ENCODE assay signal across 14 cellular contexts in the genomic region with DNA sequence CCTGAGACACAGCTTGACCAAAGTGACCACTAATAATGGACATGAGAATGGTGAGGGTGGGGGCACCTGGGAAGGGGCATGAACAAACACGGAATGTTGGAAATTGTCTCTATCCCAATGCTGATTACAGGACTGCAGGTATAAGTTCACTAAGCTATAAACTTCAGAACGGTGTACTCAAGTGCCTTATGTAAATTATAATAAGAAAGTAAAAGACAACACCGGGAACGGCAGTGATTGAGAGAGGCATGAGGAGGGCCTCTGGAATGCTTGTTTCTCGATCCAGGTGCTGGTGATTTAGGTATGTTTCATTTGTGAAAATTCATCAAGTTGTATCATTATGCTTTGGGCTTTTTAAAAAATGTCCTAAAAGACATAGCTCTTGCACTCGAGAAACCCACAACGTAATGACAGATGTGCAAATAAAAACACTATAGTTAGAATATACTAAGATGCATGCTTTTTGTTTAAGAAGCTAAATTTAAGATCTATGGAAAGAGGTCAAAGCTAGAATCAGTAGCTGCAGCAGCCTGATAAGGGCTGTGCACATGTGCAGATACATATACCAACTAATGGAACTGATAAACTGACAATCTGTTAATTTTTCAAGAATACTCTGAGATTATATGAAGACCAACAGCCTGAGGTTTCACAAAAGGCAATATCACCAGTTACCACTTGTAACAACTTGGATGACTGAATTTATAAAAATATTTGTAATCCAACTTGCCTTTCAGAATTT. TPM values are rescaled to one million over a fixed set of nuclear protein-coding genes. Genes with fewer than 3 reads are reported as not detected.
A peak's percentile ranks its signal among the peaks of the same experiment; 100 is the strongest.
DNase-seq lines count a peak whose midpoint lies in the region; ATAC-seq, FAIRE-seq and TF ChIP-seq lines count a peak whose summit lies in the region.
"Had no signal": no experiment of that assay in that cellular context is flagged by ENCODE, and none has a peak within 500 bp of the region (broad histone marks: within the 10 kb centered on the region; RNA-seq: fewer than 3 reads in every experiment).

No MANE protein-coding gene starts in this region.

- H3K36me3 ChIP-seq in keratinocyte (ENCODE audit: control insufficient read depth in 2 of 2, extremely low read depth in 1 of 2, insufficient read depth in 2 of 2, low read length in 2 of 2), result peaks cover 0 to 3% of the 10 kb centered on the region in 2 experiments

- H3K27ac Mint-ChIP-seq in progenitor cell of endocrine pancreas, result peak overlapping the region; percentile 25
- H3K27ac Mint-ChIP-seq in activated CD8-positive, alpha-beta memory T cell treated with anti-CD3 and anti-CD28 coated beads, Interleukin-2, amount 10 ng/mL, durations not matched to agents 7 days and 5 days, result no peak overlapping the region
- H3K27ac Mint-ChIP-seq: CD4-positive, CD25-positive, alpha-beta regulatory T cell; GM23338 had no signal

- H3K4me3 ChIP-seq in keratinocyte (ENCODE audit: control insufficient read depth in 2 of 3, extremely low read depth in 1 of 3, insufficient read depth in 2 of 3, low read depth in 1 of 3, low read length in 3 of 3), result no peak overlapping the region
- H3K4me3 ChIP-seq: BLaER1 treated with 17β-estradiol and CSF1 and Interleukin-3, amounts not matched to agents 10 nM and 100 nM; GM23338 had no signal

- H3K9me3 ChIP-seq in keratinocyte (ENCODE audit: control insufficient read depth, low read depth, low read length), result no peaks in the 10 kb centered on the region
- H3K9me3 ChIP-seq: BLaER1 treated with 17β-estradiol and CSF1 and Interleukin-3, amounts not matched to agents 10 nM and 100 nM had no signal

- H3K4me1 ChIP-seq in keratinocyte (ENCODE audit: control insufficient read depth, extremely low read depth, insufficient read depth, low read length), result peaks cover 10% of the 10 kb centered on the region

- H4K20me1 ChIP-seq in keratinocyte (ENCODE audit: control insufficient read depth, extremely low read depth, insufficient read depth, low read length), result no peaks in the 10 kb centered on the region

- DNase-seq in OCI-M1 (lab: John Stamatoyannopoulos, UW) (peak; percentile 40), keratinocyte (ENCODE audit: low read depth, low spot score) (no peak), progenitor cell of endocrine pancreas (ENCODE audit: low spot score, unreplicated experiment) (no peak), iPS-NIHi7 (ENCODE audit: extremely low spot score) (no peak)
- DNase-seq in activated CD8-positive, alpha-beta memory T cell treated with anti-CD3 and anti-CD28 coated beads, Interleukin-2, amount 10 ng/mL, durations not matched to agents 7 days and 5 days, result no peak
- no peak for DNase-seq in activated CD4-positive, alpha-beta T cell treated with anti-CD3 and anti-CD28 coated beads, Interleukin-2, amount 50 U/mL, for 48 hours
- no peak for DNase-seq in activated effector memory CD4-positive, alpha-beta T cell treated with Interleukin-2 at 50 U/mL for 16 hours
- DNase-seq: ACHN; CD4-positive, CD25-positive, alpha-beta regulatory T cell; GF-D8; H7 had no signal

- H3K9me1 ChIP-seq in keratinocyte (ENCODE audit: control insufficient read depth, extremely low read depth, insufficient read depth, low read length), result no peaks in the 10 kb centered on the region

- CTCF ChIA-PET in activated CD8-positive, alpha-beta memory T cell treated with anti-CD3 and anti-CD28 coated beads, Interleukin-2, amount 10 ng/mL, durations not matched to agents 7 days and 5 days (lab: Charles Lee), result no interaction called here

- no peaks in the 10 kb centered on the region for H3K9me3 Mint-ChIP-seq in progenitor cell of endocrine pancreas (ENCODE audit: low read depth)
- H3K9me3 Mint-ChIP-seq in activated CD8-positive, alpha-beta memory T cell treated with anti-CD3 and anti-CD28 coated beads, Interleukin-2, amount 10 ng/mL, durations not matched to agents 7 days and 5 days (ENCODE audit: low read depth), result no peaks in the 10 kb centered on the region
- H3K9me3 Mint-ChIP-seq: CD4-positive, CD25-positive, alpha-beta regulatory T cell; GM23338 had no signal

- TF ChIP-seq CTCF in VCaP (conservative IDR thresholded peaks at IDR 0.05) (no peak), keratinocyte (optimal IDR thresholded peaks at IDR 0.05 in 1 of 3, IDR thresholded peaks at IDR 0.05 in 1 of 3, conservative IDR thresholded peaks at IDR 0.05 in 1 of 3; ENCODE audit: extremely low read depth in 1 of 3, insufficient read depth in 2 of 3, low read length in 3 of 3) (no peak), progenitor cell of endocrine pancreas (IDR thresholded peaks at IDR 0.05; ENCODE audit: unreplicated experiment) (no peak)

- no peak overlapping the region for H3K9ac ChIP-seq in keratinocyte (ENCODE audit: control insufficient read depth, extremely low read depth, insufficient read depth, low read length)
- H3K9ac ChIP-seq: BLaER1 treated with 17β-estradiol and CSF1 and Interleukin-3, amounts not matched to agents 10 nM and 100 nM had no signal

- H3K79me2 ChIP-seq in keratinocyte (ENCODE audit: control insufficient read depth, insufficient read depth, low read length), result peaks cover 4% of the 10 kb centered on the region

- peaks cover 10% of the 10 kb centered on the region for H3K36me3 Mint-ChIP-seq in progenitor cell of endocrine pancreas (ENCODE audit: insufficient read depth)
- peaks cover 17% of the 10 kb centered on the region for H3K36me3 Mint-ChIP-seq in activated CD8-positive, alpha-beta memory T cell treated with anti-CD3 and anti-CD28 coated beads, Interleukin-2, amount 10 ng/mL, durations not matched to agents 7 days and 5 days

- no peak for FAIRE-seq in keratinocyte (lab: Jason Lieb, UNC)

- H2AFZ ChIP-seq in keratinocyte (ENCODE audit: control insufficient read depth, low read length), result no peak overlapping the region
- H2AFZ ChIP-seq: GM23338 had no signal

- peaks cover 12% of the 10 kb centered on the region for H3K4me1 Mint-ChIP-seq in progenitor cell of endocrine pancreas (ENCODE audit: low read depth)
- peaks cover 18% of the 10 kb centered on the region for H3K4me1 Mint-ChIP-seq in activated CD8-positive, alpha-beta memory T cell treated with anti-CD3 and anti-CD28 coated beads, Interleukin-2, amount 10 ng/mL, durations not matched to agents 7 days and 5 days

- no peak for ATAC-seq in activated CD8-positive, alpha-beta memory T cell treated with anti-CD3 and anti-CD28 coated beads, Interleukin-2, amount 10 ng/mL, durations not matched to agents 7 days and 5 days
- ATAC-seq: GM23338 had no signal

- dilution Hi-C loops in keratinocyte (cut with MboI; ENCODE audit: extremely low pct_ligation_motif_present, low sequenced_read_pairs), result no loop called here

- no peaks in the 10 kb centered on the region for H3K27me3 ChIP-seq in keratinocyte (ENCODE audit: control insufficient read depth, extremely low read depth, insufficient read depth, low read length)
- H3K27me3 ChIP-seq: BLaER1 treated with 17β-estradiol and CSF1 and Interleukin-3, amounts not matched to agents 10 nM and 100 nM had no signal

- H3K4me3 Mint-ChIP-seq in progenitor cell of endocrine pancreas (ENCODE audit: low read depth), result no peak overlapping the region
- no peak overlapping the region for H3K4me3 Mint-ChIP-seq in activated CD8-positive, alpha-beta memory T cell treated with anti-CD3 and anti-CD28 coated beads, Interleukin-2, amount 10 ng/mL, durations not matched to agents 7 days and 5 days
- H3K4me3 Mint-ChIP-seq: CD4-positive, CD25-positive, alpha-beta regulatory T cell; GM23338 had no signal

- peak overlapping the region; percentile 12; the same call in 1 of the 2 replicates for H3K27ac ChIP-seq in VCaP
- H3K27ac ChIP-seq in keratinocyte (ENCODE audit: control insufficient read depth, insufficient read depth, low read length), result no peak overlapping the region
- H3K27ac ChIP-seq: BLaER1 treated with 17β-estradiol and CSF1 and Interleukin-3, amounts not matched to agents 10 nM and 100 nM had no signal

- peak overlapping the region; percentile 11 for H3K4me2 ChIP-seq in keratinocyte (ENCODE audit: control insufficient read depth, extremely low read depth, insufficient read depth, low read depth, low read length)
- H3K4me2 ChIP-seq: BLaER1 treated with 17β-estradiol and CSF1 and Interleukin-3, amounts not matched to agents 10 nM and 100 nM; GM23338 had no signal

- H3K27me3 Mint-ChIP-seq in progenitor cell of endocrine pancreas, result no peaks in the 10 kb centered on the region
- H3K27me3 Mint-ChIP-seq in activated CD8-positive, alpha-beta memory T cell treated with anti-CD3 and anti-CD28 coated beads, Interleukin-2, amount 10 ng/mL, durations not matched to agents 7 days and 5 days, result no peaks in the 10 kb centered on the region
- H3K27me3 Mint-ChIP-seq: CD4-positive, CD25-positive, alpha-beta regulatory T cell had no signal

RNA-seq across cellular contexts. Expression of gene HIBCH, which starts 7.6 kb away (rescaled TPM):
- polyA plus RNA-seq in keratinocyte, result 9.5 to 19.4 TPM (median 10.6 TPM) in 3 replicates
- 22.6 TPM for polyA plus RNA-seq in keratinocyte (2011; ENCODE audit: low read depth)
- 7.4 and 12.0 TPM in 2 replicates for polyA plus RNA-seq in keratinocyte (2011; cell fraction: cytosol; rRNA removed)
- polyA plus RNA-seq in keratinocyte (2011; cell fraction: nucleus; rRNA removed), result 11.4 and 14.1 TPM in 2 replicates
- polyA plus RNA-seq in keratinocyte (2012; ENCODE audit: low replicate concordance), result 8.1 and 13.0 TPM in 2 replicates
- 0.43 to 14.3 TPM (median 5.0 TPM) in 3 replicates for polyA minus RNA-seq in keratinocyte
- polyA minus RNA-seq in keratinocyte (2011; cell fraction: cytosol; rRNA and poly(A)+ RNA removed), result 6.7 TPM
- 11.9 and 21.2 TPM in 2 replicates for polyA minus RNA-seq in keratinocyte (2011; cell fraction: nucleus; rRNA and poly(A)+ RNA removed)
- 49.5 and 54.8 TPM in 2 replicates for total RNA-seq in progenitor cell of endocrine pancreas
- 10 to 100 TPM; 17.2 to 18.7 TPM for total RNA-seq in activated CD8-positive, alpha-beta memory T cell treated with anti-CD3 and anti-CD28 coated beads, Interleukin-2, amount 10 ng/mL, durations not matched to agents 7 days and 5 days

RNA-seq across cellular contexts. Expression of gene INPP1, which starts 31.3 kb away (rescaled TPM):
- polyA plus RNA-seq in keratinocyte, result 5.6 to 6.3 TPM (median 6.1 TPM) in 3 replicates
- 19.5 TPM for polyA plus RNA-seq in keratinocyte (2011; ENCODE audit: low read depth)
- 6.2 and 8.7 TPM in 2 replicates for polyA plus RNA-seq in keratinocyte (2011; cell fraction: cytosol; rRNA removed)
- polyA plus RNA-seq in keratinocyte (2011; cell fraction: nucleus; rRNA removed), result 8.6 and 8.7 TPM in 2 replicates
- polyA plus RNA-seq in keratinocyte (2012; ENCODE audit: low replicate concordance), result 8.2 and 18.1 TPM in 2 replicates
- polyA minus RNA-seq in keratinocyte, result 2.2 to 3.4 TPM (median 3.2 TPM) in 3 replicates
- polyA minus RNA-seq in keratinocyte (2011; cell fraction: cytosol; rRNA and poly(A)+ RNA removed), result 5.0 TPM
- polyA minus RNA-seq in keratinocyte (2011; cell fraction: nucleus; rRNA and poly(A)+ RNA removed), result 2.8 and 3.0 TPM in 2 replicates
- total RNA-seq in progenitor cell of endocrine pancreas, result 15.4 and 15.5 TPM in 2 replicates
- total RNA-seq in activated CD8-positive, alpha-beta memory T cell treated with anti-CD3 and anti-CD28 coated beads, Interleukin-2, amount 10 ng/mL, durations not matched to agents 7 days and 5 days, result 10 to 100 TPM; 13.7 to 18.9 TPM
